8 cellular contexts compared by ENCODE assay signal in the genomic region with DNA sequence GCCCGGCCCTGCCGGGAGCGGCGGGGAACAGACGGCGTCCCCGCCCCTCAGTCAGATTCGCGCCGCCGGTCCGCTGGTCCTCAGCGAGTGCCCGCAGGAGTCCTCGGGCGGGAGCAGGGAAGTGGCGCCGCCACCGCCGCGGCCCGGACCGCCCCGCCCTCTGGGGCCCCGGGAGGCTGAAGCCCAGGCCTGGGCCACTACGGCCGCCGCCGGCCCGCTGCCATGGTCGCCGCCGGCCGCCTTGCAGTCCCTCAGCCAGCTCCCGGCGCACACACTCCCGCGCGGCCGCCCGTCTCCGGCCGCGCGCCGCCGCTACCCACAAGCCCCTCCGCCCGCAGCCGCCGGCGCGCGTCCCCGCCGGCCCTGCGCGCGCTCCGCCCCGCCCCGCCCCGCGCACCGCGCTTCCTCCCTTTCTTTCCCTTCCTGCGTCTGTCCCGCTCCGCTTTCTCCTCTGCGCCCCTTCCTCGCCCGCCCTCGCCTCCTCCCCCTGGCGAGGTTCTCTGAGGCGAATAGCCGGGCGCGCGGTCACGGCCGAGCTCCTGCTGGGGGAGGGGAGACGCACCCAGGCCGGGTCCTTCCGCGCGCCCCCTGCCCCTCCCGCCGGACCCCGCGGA. TPM values are rescaled to one million over a fixed set of nuclear protein-coding genes. Genes with fewer than 3 reads are reported as not detected.
DNase-seq lines count a peak whose midpoint lies in the region; ATAC-seq and TF ChIP-seq lines count a peak whose summit lies in the region.

A gene (minus strand): TSS at position 295 of the 614 bp plus-strand sequence. CDS start 500 bp downstream, outside the sequence.

- H3K4me3 ChIP-seq in Caco-2 (ENCODE audit: low read depth, low read length): peak within 1 kb of the TSS; percentile 82
- peak within 1 kb of the TSS; percentile 89 for H3K4me3 ChIP-seq in OCI-LY7 (ENCODE audit: low read depth, low read length, poor library complexity, severe bottlenecking)
- peak within 1 kb of the TSS; percentile 88 for H3K4me3 ChIP-seq in mucosa of stomach (ENCODE audit: low read length)

- peak within 1 kb of the TSS; percentile 97 for H3K4me3 Mint-ChIP-seq in Caco-2 (ENCODE audit: unreplicated experiment)
- H3K4me3 Mint-ChIP-seq in activated T-cell treated with anti-CD3 and anti-CD28 coated beads, Interleukin-2, amount 50 U/mL, for 24 hours: peak within 1 kb of the TSS; percentile 96

- H3K36me3 ChIP-seq in Caco-2 (ENCODE audit: control insufficient read depth, insufficient read depth, low read length) (no peaks in the 10 kb centered on the region), OCI-LY7 (ENCODE audit: insufficient read depth, low read length) (no peaks in the 10 kb centered on the region), mucosa of stomach (ENCODE audit: control insufficient read depth, insufficient read depth, low read length) (no peaks in the 10 kb centered on the region)

- peak; percentile 39 for TF ChIP-seq POLR2A in erythroblast (IDR thresholded peaks at IDR 0.05; ENCODE audit: low read length)

- no peak for TF ChIP-seq CTCF in Caco-2 (IDR thresholded peaks at IDR 0.05; ENCODE audit: insufficient read depth in 1 of 2, low read depth in 1 of 2, low read length in 1 of 2, severe bottlenecking in 1 of 2, unreplicated experiment in 1 of 2)
- TF ChIP-seq CTCF in OCI-LY7 (conservative IDR thresholded peaks at IDR 0.05; ENCODE audit: low read length): no peak

- peak within 1 kb of the TSS; percentile 92 for H3K9ac ChIP-seq in mucosa of stomach (ENCODE audit: low read length)

- H3K79me2 ChIP-seq in OCI-LY7 (ENCODE audit: insufficient read depth, low read depth, low read length): peaks cover 44% of the 10 kb centered on the region

- DNase-seq in Caco-2: peak; percentile 94 to 95
- peak in 68 of 76 experiments; percentile 14 to 81 (median 53) for DNase-seq in HUDEP-2 (lab: John Stamatoyannopoulos, UW; ENCODE audit: unreplicated experiment in 76 of 76)
- DNase-seq in OCI-LY7 (ENCODE audit: low spot score): peak; percentile 81
- peak; percentile 86 for DNase-seq in activated T-cell treated with anti-CD3 and anti-CD28 coated beads, Interleukin-2, amount 50 U/mL, for 24 hours
- DNase-seq in erythroblast (lab: John Stamatoyannopoulos, UW): peak; percentile 80 to 87
- DNase-seq in stimulated activated CD8-positive, alpha-beta memory T cell treated with anti-CD3 and anti-CD28 coated beads, Interleukin-7, amount 100 ng/mL, for 4 hours (ENCODE audit: low read depth in 2 of 2): peak; percentile 12 to 63

- intact Hi-C loops in Caco-2 (cut with micrococcal nuclease; ENCODE audit: unreplicated experiment) (loop anchor here (2.0 to 10.0 kb wide), 4 partner anchors 26 to 190 kb away; a partner anchor contains a TSS), OCI-LY7 (cut with micrococcal nuclease; ENCODE audit: unreplicated experiment) (loop anchor here (2.0 to 5.0 kb wide), 2 partner anchors 190 to 532 kb away; a partner anchor contains a TSS)

- H3K27ac Mint-ChIP-seq in Caco-2 (ENCODE audit: unreplicated experiment): peak within 1 kb of the TSS; percentile 99
- peak within 1 kb of the TSS; percentile 92 for H3K27ac Mint-ChIP-seq in activated T-cell treated with anti-CD3 and anti-CD28 coated beads, Interleukin-2, amount 50 U/mL, for 24 hours

- BruUV-seq in Caco-2 (replicated peaks; lab: Mats Ljungman, UMichigan): no TSS peak
- BruUV-seq in OCI-LY7 (replicated peaks; lab: Mats Ljungman, UMichigan): no TSS peak

- no peaks in the 10 kb centered on the region for H3K27me3 ChIP-seq in Caco-2 (replicated peaks; ENCODE audit: control insufficient read depth, insufficient read depth, low read length)
- H3K27me3 ChIP-seq in mucosa of stomach (ENCODE audit: control insufficient read depth, insufficient read depth, low read length): no peaks in the 10 kb centered on the region

- H3K9me3 ChIP-seq in Caco-2: no peaks in the 10 kb centered on the region
- H3K9me3 ChIP-seq in OCI-LY7 (ENCODE audit: low read length): no peaks in the 10 kb centered on the region
- H3K9me3 ChIP-seq in mucosa of stomach (ENCODE audit: control insufficient read depth, low read length): no peaks in the 10 kb centered on the region

- H3K9me3 Mint-ChIP-seq in Caco-2 (ENCODE audit: unreplicated experiment): no peaks in the 10 kb centered on the region
- no peaks in the 10 kb centered on the region for H3K9me3 Mint-ChIP-seq in activated T-cell treated with anti-CD3 and anti-CD28 coated beads, Interleukin-2, amount 50 U/mL, for 24 hours

- peak within 1 kb of the TSS; percentile 14 for H3K27ac ChIP-seq in OCI-LY7 (ENCODE audit: low read depth, low read length, poor library complexity, severe bottlenecking)

- peaks cover 20% of the 10 kb centered on the region for H4K20me1 ChIP-seq in OCI-LY7 (ENCODE audit: insufficient read depth, low read length)

- H3K4me1 ChIP-seq in Caco-2: peaks cover 25% of the 10 kb centered on the region
- H3K4me1 ChIP-seq in OCI-LY7 (ENCODE audit: insufficient read depth, low read length, poor library complexity, severe bottlenecking): peaks cover 31% of the 10 kb centered on the region
- H3K4me1 ChIP-seq in mucosa of stomach (ENCODE audit: control insufficient read depth, insufficient read depth, low read length): peaks cover 18% of the 10 kb centered on the region

- CTCF ChIA-PET in Caco-2 (lab: Charles Lee) (interaction anchor here (0.8 to 2.3 kb wide), 7 partner anchors 11 to 189 kb away, joined by 3 to 10 read pairs (median 6); a partner anchor contains a TSS), OCI-LY7 (lab: Charles Lee; ENCODE audit: unreplicated experiment) (interaction anchor here (1.2 kb wide), 1 partner anchor 212 kb away, joined by 4 read pairs; a partner anchor contains a TSS)

- no peaks in the 10 kb centered on the region for H3K9me2 ChIP-seq in OCI-LY7 (ENCODE audit: insufficient read depth, low read length)

- peaks cover 12% of the 10 kb centered on the region for H3K36me3 Mint-ChIP-seq in Caco-2 (ENCODE audit: insufficient read depth, unreplicated experiment)
- H3K36me3 Mint-ChIP-seq in activated T-cell treated with anti-CD3 and anti-CD28 coated beads, Interleukin-2, amount 50 U/mL, for 24 hours (ENCODE audit: low read depth): peaks cover 5% of the 10 kb centered on the region

- peak; percentile 47 for ATAC-seq in GM21367 (IDR thresholded peaks at IDR 0.05; ENCODE audit: unreplicated experiment)

- peak within 1 kb of the TSS; percentile 99 for H3K4me2 ChIP-seq in OCI-LY7 (ENCODE audit: low read length)

- peak within 1 kb of the TSS; percentile 71 for H2AFZ ChIP-seq in OCI-LY7 (ENCODE audit: low read length)

- H3K4me1 Mint-ChIP-seq in Caco-2 (ENCODE audit: low read depth, unreplicated experiment): peaks cover 3% of the 10 kb centered on the region
- H3K4me1 Mint-ChIP-seq in activated T-cell treated with anti-CD3 and anti-CD28 coated beads, Interleukin-2, amount 50 U/mL, for 24 hours (ENCODE audit: low read depth): peaks cover 36% of the 10 kb centered on the region

- H3K27me3 Mint-ChIP-seq in Caco-2 (ENCODE audit: insufficient read depth, unreplicated experiment): no peaks in the 10 kb centered on the region
- no peaks in the 10 kb centered on the region for H3K27me3 Mint-ChIP-seq in activated T-cell treated with anti-CD3 and anti-CD28 coated beads, Interleukin-2, amount 50 U/mL, for 24 hours

- POLR2A ChIA-PET in Caco-2 (lab: Charles Lee) (interaction anchor here (0.6 to 2.2 kb wide), 10 partner anchors 10 to 59 kb away, joined by 3 to 9 read pairs (median 4); no protein-coding TSS in a partner anchor), OCI-LY7 (lab: Charles Lee) (interaction anchor here (0.6 to 1.2 kb wide), 5 partner anchors 16 to 212 kb away, joined by 3 read pairs; a partner anchor contains a TSS)

RNA-seq across cellular contexts. Expression of the gene that starts here (rescaled TPM):
- total RNA-seq in Caco-2 (2022) (61.6 and 64.4 TPM in 2 replicates), OCI-LY7 (2022) (21.0 and 23.4 TPM in 2 replicates)
- 12.4 and 15.5 TPM in 2 replicates for total RNA-seq in OCI-LY7 (2014; rRNA removed; shearing (Covaris generic))

Comparison
In these comparisons a context has a peak if more than half of its experiments do, and no peak if none do; other contexts are left out.
1. Peak in every context shown above with its lines: DNase-seq, ATAC-seq, H3K4me3 ChIP-seq and H3K27ac ChIP-seq.
2. DNase-seq: peak in every context shown above with its lines; median percentile 94 in Caco-2; 86 in activated T-cell treated with anti-CD3 and anti-CD28 coated beads, Interleukin-2, amount 50 U/mL, for 24 hours; 84 in erythroblast; 81 in OCI-LY7; 53 in HUDEP-2; 38 in stimulated activated CD8-positive, alpha-beta memory T cell treated with anti-CD3 and anti-CD28 coated beads, Interleukin-7, amount 100 ng/mL, for 4 hours.